Comparison of ENCODE assay signal across 27 cellular contexts in genomic region chr4:187664011-187664410, GRCh38.
"Had no signal": no experiment of that assay in that cellular context is flagged by ENCODE, and none has a peak within 500 bp of the region (broad histone marks: within the 10 kb centered on the region; RNA-seq: fewer than 3 reads in every experiment).

No MANE protein-coding gene starts in this region.

- H3K27me3 ChIP-seq: stomach, suprapubic skin, testis, thyroid gland, tibial artery, tibial nerve, transverse colon, upper lobe of left lung, upper lobe of right lung, uterus, vagina had no signal

- ATAC-seq: stimulated activated effector memory CD8-positive, alpha-beta T cell treated with anti-CD3 and anti-CD28 coated beads, Interleukin-12 subunit alpha, Interleukin-12 subunit beta, amount 100 ng/mL, for 72 hours; stimulated activated memory B cell treated with anti-CD40 and anti-IgM and Interleukin-4, amounts not matched to agents 10 μg/mL and 1 μg/mL and 100 μg/mL, for 72 hours; stimulated activated naive B cell treated with anti-CD40 and anti-IgM and Interleukin-4, amounts not matched to agents 10 μg/mL and 1 μg/mL and 100 μg/mL, for 72 hours; stimulated activated naive CD8-positive, alpha-beta T cell treated with anti-CD3 and anti-CD28 coated beads, Interleukin-15, amount 100 ng/mL, for 72 hours; stimulated activated naive CD8-positive, alpha-beta T cell treated with anti-CD3 and anti-CD28 coated beads, Interleukin-15, Interleukin-2, amounts not matched to agents 100 U/mL and 50 U/mL, for 24 hours; upper lobe of right lung had no signal

- H3K36me3 Mint-ChIP-seq: stimulated activated effector memory CD8-positive, alpha-beta T cell treated with anti-CD3 and anti-CD28 coated beads, Interleukin-12 subunit alpha, Interleukin-12 subunit beta, amount 100 ng/mL, for 72 hours; stimulated activated memory B cell treated with anti-CD40 and anti-IgM and Interleukin-4, amounts not matched to agents 10 μg/mL and 1 μg/mL and 100 μg/mL, for 72 hours; stimulated activated naive B cell treated with anti-CD40 and anti-IgM and Interleukin-4, amounts not matched to agents 10 μg/mL and 1 μg/mL and 100 μg/mL, for 72 hours had no signal

- DNase-seq: stimulated activated CD4-positive, alpha-beta T cell treated with anti-CD3 and anti-CD28 coated beads, Interleukin-2, amount 100 ng/mL, for 24 hours; stimulated activated CD4-positive, alpha-beta T cell treated with anti-CD3 and anti-CD28 coated beads, Interleukin-2, amount 100 ng/mL, for 48 hours; stimulated activated CD4-positive, alpha-beta T cell treated with anti-CD3 and anti-CD28 coated beads, Interleukin-4, amount 100 ng/mL, for 1 hour; stimulated activated CD4-positive, alpha-beta T cell treated with anti-CD3 and anti-CD28 coated beads, Interleukin-4, amount 100 ng/mL, for 24 hours; stimulated activated CD4-positive, alpha-beta T cell treated with anti-CD3 and anti-CD28 coated beads, Interleukin-4, amount 100 ng/mL, for 4 hours; stimulated activated CD8-positive, alpha-beta memory T cell treated with anti-CD3 and anti-CD28 coated beads, Interleukin-4, amount 100 ng/mL, for 48 hours; stimulated activated naive B cell treated with anti-CD40 and anti-IgM and Interleukin-4, amounts not matched to agents 10 μg/mL and 1 μg/mL and 100 μg/mL, for 72 hours; stimulated activated naive CD4-positive, alpha-beta T cell; stimulated activated naive CD4-positive, alpha-beta T cell treated with Interleukin-2 at 50 U/mL for 16 hours; stimulated activated naive CD8-positive, alpha-beta T cell treated with anti-CD3 and anti-CD28 coated beads, Interleukin-15, amount 100 ng/mL, for 72 hours; stimulated activated naive CD8-positive, alpha-beta T cell treated with anti-CD3 and anti-CD28 coated beads, Interleukin-15, Interleukin-2, amounts not matched to agents 100 U/mL and 50 U/mL, for 24 hours; stomach; substantia nigra; testis; thyroid gland; tibial artery; transverse colon; upper lobe of left lung; upper lobe of right lung; uterus had no signal

- H3K27me3 Mint-ChIP-seq: stimulated activated memory B cell treated with anti-CD40 and anti-IgM and Interleukin-4, amounts not matched to agents 10 μg/mL and 1 μg/mL and 100 μg/mL, for 72 hours; stimulated activated naive B cell treated with anti-CD40 and anti-IgM and Interleukin-4, amounts not matched to agents 10 μg/mL and 1 μg/mL and 100 μg/mL, for 72 hours; stimulated activated naive CD8-positive, alpha-beta T cell treated with anti-CD3 and anti-CD28 coated beads, Interleukin-15, amount 100 ng/mL, for 72 hours; stimulated activated naive CD8-positive, alpha-beta T cell treated with anti-CD3 and anti-CD28 coated beads, Interleukin-15, Interleukin-2, amounts not matched to agents 100 ng/mL and 50 ng/mL, for 24 hours had no signal

- H3K27ac ChIP-seq: stomach, suprapubic skin, testis, thoracic aorta, thyroid gland, tibial artery, tibial nerve, transverse colon, upper lobe of left lung, upper lobe of right lung, uterus, vagina had no signal

- H3K27ac Mint-ChIP-seq: stimulated activated effector memory CD8-positive, alpha-beta T cell treated with anti-CD3 and anti-CD28 coated beads, Interleukin-12 subunit alpha, Interleukin-12 subunit beta, amount 100 ng/mL, for 72 hours; stimulated activated memory B cell treated with anti-CD40 and anti-IgM and Interleukin-4, amounts not matched to agents 10 μg/mL and 1 μg/mL and 100 μg/mL, for 72 hours; stimulated activated naive B cell treated with anti-CD40 and anti-IgM and Interleukin-4, amounts not matched to agents 10 μg/mL and 1 μg/mL and 100 μg/mL, for 72 hours; stimulated activated naive CD8-positive, alpha-beta T cell treated with anti-CD3 and anti-CD28 coated beads, Interleukin-15, Interleukin-2, amounts not matched to agents 100 ng/mL and 50 ng/mL, for 24 hours had no signal

- H3K36me3 ChIP-seq: stomach, suprapubic skin, thoracic aorta, thyroid gland, tibial artery, tibial nerve, transverse colon, upper lobe of left lung, upper lobe of right lung, uterus, vagina had no signal

- H3K4me1 Mint-ChIP-seq: stimulated activated effector memory CD8-positive, alpha-beta T cell treated with anti-CD3 and anti-CD28 coated beads, Interleukin-12 subunit alpha, Interleukin-12 subunit beta, amount 100 ng/mL, for 72 hours; stimulated activated memory B cell treated with anti-CD40 and anti-IgM and Interleukin-4, amounts not matched to agents 10 μg/mL and 1 μg/mL and 100 μg/mL, for 72 hours; stimulated activated naive B cell treated with anti-CD40 and anti-IgM and Interleukin-4, amounts not matched to agents 10 μg/mL and 1 μg/mL and 100 μg/mL, for 72 hours; stimulated activated naive CD8-positive, alpha-beta T cell treated with anti-CD3 and anti-CD28 coated beads, Interleukin-15, amount 100 ng/mL, for 72 hours had no signal

- H3K9me3 ChIP-seq: suprapubic skin, testis, thoracic aorta, thyroid gland, tibial artery, tibial nerve, transverse colon, upper lobe of left lung, upper lobe of right lung, uterus, vagina had no signal

- H3K4me3 ChIP-seq: stomach, suprapubic skin, testis, thoracic aorta, thyroid gland, tibial artery, tibial nerve, transverse colon, upper lobe of left lung, upper lobe of right lung, uterus, vagina had no signal

- H3K4me1 ChIP-seq: stomach, thyroid gland, transverse colon, uterus had no signal

- H3K4me3 Mint-ChIP-seq: stimulated activated effector memory CD8-positive, alpha-beta T cell treated with anti-CD3 and anti-CD28 coated beads, Interleukin-12 subunit alpha, Interleukin-12 subunit beta, amount 100 ng/mL, for 72 hours; stimulated activated memory B cell treated with anti-CD40 and anti-IgM and Interleukin-4, amounts not matched to agents 10 μg/mL and 1 μg/mL and 100 μg/mL, for 72 hours; stimulated activated naive B cell treated with anti-CD40 and anti-IgM and Interleukin-4, amounts not matched to agents 10 μg/mL and 1 μg/mL and 100 μg/mL, for 72 hours; stimulated activated naive CD8-positive, alpha-beta T cell treated with anti-CD3 and anti-CD28 coated beads, Interleukin-15, amount 100 ng/mL, for 72 hours; stimulated activated naive CD8-positive, alpha-beta T cell treated with anti-CD3 and anti-CD28 coated beads, Interleukin-15, Interleukin-2, amounts not matched to agents 100 ng/mL and 50 ng/mL, for 24 hours had no signal
